17 cellular contexts compared by ENCODE assay signal in genomic region chr5:44001675-44002380, GRCh38.
DNase-seq lines count a peak whose midpoint lies in the region; ATAC-seq, FAIRE-seq and TF ChIP-seq lines count a peak whose summit lies in the region.
"Had no signal": no experiment of that assay in that cellular context is flagged by ENCODE, and none has a peak within 500 bp of the region (broad histone marks: within the 10 kb centered on the region; RNA-seq: fewer than 3 reads in every experiment).

No MANE protein-coding gene starts in this region.

- H3K79me2 ChIP-seq in ACC112 (ENCODE audit: control insufficient read depth, insufficient read depth, low read length, unreplicated experiment), result no peaks in the 10 kb centered on the region

- peak overlapping the region; percentile 92 for H3K27ac ChIP-seq in ACC112 (ENCODE audit: low read depth, low read length)
- peak overlapping the region; percentile 46 to 86 (median 72) for H3K27ac ChIP-seq in pancreas
- H3K27ac ChIP-seq in lower lobe of right lung, result no peak overlapping the region
- H3K27ac ChIP-seq: Peyer's patch had no signal

- H3K9me3 ChIP-seq in pancreas, result no peaks in the 10 kb centered on the region
- no peaks in the 10 kb centered on the region for H3K9me3 ChIP-seq in lower lobe of right lung

- peak; percentile 7 for DNase-seq in LHCN-M2 (ENCODE audit: low read depth)
- DNase-seq in fibroblast of mammary gland (ENCODE audit: low read depth), result peak; percentile 12
- DNase-seq in pancreas, result no peak
- DNase-seq in activated CD8-positive, alpha-beta memory T cell treated with anti-CD3 and anti-CD28 coated beads, Interleukin-2, amount 50 U/mL, for 48 hours, result no peak
- no peak for DNase-seq in NCI-H774 (lab: John Stamatoyannopoulos, UW)
- no peak for DNase-seq in lower lobe of right lung
- DNase-seq: CD4-positive, alpha-beta T cell; DND-41; GDM1; KBM-7; NCI-H1092 treated with DMSO at 0.1 percent for 48 hours; NCI-H1694 treated with DMSO at 0.1 percent for 48 hours; Peyer's patch had no signal

- 43 to 51% methylated on average over 2 of the region's 2 CpGs for WGBS in pancreas, 2 donors

- TF ChIP-seq CTCF in fibroblast of mammary gland (conservative IDR thresholded peaks at IDR 0.05; ENCODE audit: control insufficient read depth, insufficient read depth, low read depth, low read length) (no peak), pancreas (IDR thresholded peaks at IDR 0.05) (no peak), lower lobe of right lung (IDR thresholded peaks at IDR 0.05) (no peak)

- H3K27me3 ChIP-seq in ACC112 (ENCODE audit: insufficient read depth, low read length) (no peaks in the 10 kb centered on the region), pancreas (no peaks in the 10 kb centered on the region), lower lobe of right lung (ENCODE audit: low read depth) (no peaks in the 10 kb centered on the region)
- H3K27me3 ChIP-seq: Peyer's patch had no signal

- no peak for FAIRE-seq in pancreas (lab: Jason Lieb, UNC)
- FAIRE-seq: D721Med had no signal

- intact Hi-C loops in pancreas (cut with DNase I), result no loop called here
- intact Hi-C loops in lower lobe of right lung (cut with DNase I), result no loop called here

- peak in 1 of 4 donors; percentile 8 for ATAC-seq in pancreas
- ATAC-seq in lower lobe of right lung, result no peak
- ATAC-seq in HG02642 (IDR thresholded peaks at IDR 0.05; ENCODE audit: poor library complexity, unreplicated experiment), result no peak
- ATAC-seq: GM23338 had no signal

- H3K4me3 ChIP-seq in ACC112 (ENCODE audit: low read depth, low read length) (no peak overlapping the region), fibroblast of mammary gland (ENCODE audit: control insufficient read depth, low read depth, low read length) (no peak overlapping the region), pancreas (no peak overlapping the region), lower lobe of right lung (no peak overlapping the region)
- H3K4me3 ChIP-seq: GM23338, Peyer's patch had no signal

- H3K4me1 ChIP-seq in ACC112 (ENCODE audit: control insufficient read depth, insufficient read depth, low read length, unreplicated experiment), result peaks cover 44% of the 10 kb centered on the region
- peaks cover 48 to 64% (median 49%) of the 10 kb centered on the region in 3 donors for H3K4me1 ChIP-seq in pancreas
- H3K4me1 ChIP-seq in lower lobe of right lung, result peaks cover 9% of the 10 kb centered on the region
- H3K4me1 ChIP-seq: Peyer's patch had no signal

- no peak overlapping the region for H2AFZ ChIP-seq in ACC112 (ENCODE audit: low read length, unreplicated experiment)
- H2AFZ ChIP-seq: GM23338 had no signal

- H3K36me3 ChIP-seq in ACC112 (ENCODE audit: insufficient read depth, low read length) (no peaks in the 10 kb centered on the region), pancreas (no peaks in the 10 kb centered on the region), lower lobe of right lung (no peaks in the 10 kb centered on the region)
- H3K36me3 ChIP-seq: Peyer's patch had no signal

Comparison
In these comparisons a context has a peak if more than half of its experiments do, and no peak if none do; other contexts are left out.
1. DNase-seq: peak in LHCN-M2 (single experiment) and fibroblast of mammary gland (single experiment); none in pancreas (0 of 6), activated CD8-positive, alpha-beta memory T cell treated with anti-CD3 and anti-CD28 coated beads, Interleukin-2, amount 50 U/mL, for 48 hours (single experiment), NCI-H774 (single experiment) and lower lobe of right lung (single experiment).